Comparison of ENCODE assay signal across 12 cellular contexts in genomic region chr1:212367474-212368072, GRCh38. TPM values are rescaled to one million over a fixed set of nuclear protein-coding genes. Genes with fewer than 3 reads are reported as not detected.
DNase-seq lines count a peak whose midpoint lies in the region; ATAC-seq and TF ChIP-seq lines count a peak whose summit lies in the region.
"Had no signal": no experiment of that assay in that cellular context is flagged by ENCODE, and none has a peak within 500 bp of the region (broad histone marks: within the 10 kb centered on the region; RNA-seq: fewer than 3 reads in every experiment).

No MANE protein-coding gene starts in this region.

- H3K4me1 Mint-ChIP-seq in effector memory CD8-positive, alpha-beta T cell (ENCODE audit: low read depth in 2 of 2): peaks cover 0 to 2% of the 10 kb centered on the region in 2 donors
- no peaks in the 10 kb centered on the region for H3K4me1 Mint-ChIP-seq in activated CD4-positive, alpha-beta T cell treated with anti-CD3 and anti-CD28 coated beads for 36 hours

- no peak for TF ChIP-seq POLR2A in GM18505 (IDR thresholded peaks at IDR 0.05; ENCODE audit: borderline replicate concordance, extremely low read depth, insufficient read depth, insufficient read length)

- H3K4me3 Mint-ChIP-seq in effector memory CD8-positive, alpha-beta T cell: no peak overlapping the region
- H3K4me3 Mint-ChIP-seq in activated CD4-positive, alpha-beta T cell treated with anti-CD3 and anti-CD28 coated beads for 36 hours: no peak overlapping the region

- H3K27ac Mint-ChIP-seq in effector memory CD8-positive, alpha-beta T cell: peak overlapping the region; percentile 3 to 53
- H3K27ac Mint-ChIP-seq in activated CD4-positive, alpha-beta T cell treated with anti-CD3 and anti-CD28 coated beads for 36 hours: no peak overlapping the region

- H3K9me3 Mint-ChIP-seq in effector memory CD8-positive, alpha-beta T cell: no peaks in the 10 kb centered on the region
- H3K9me3 Mint-ChIP-seq in activated CD4-positive, alpha-beta T cell treated with anti-CD3 and anti-CD28 coated beads for 36 hours (ENCODE audit: low read depth): no peaks in the 10 kb centered on the region

- no peak for DNase-seq in effector memory CD8-positive, alpha-beta T cell
- no peak for DNase-seq in SIG-M5 treated with dmso at 0.1 percent for 504 hours (lab: John Stamatoyannopoulos, UW; ENCODE audit: unreplicated experiment)
- DNase-seq in activated CD4-positive, alpha-beta T cell treated with anti-CD3 and anti-CD28 coated beads for 36 hours: no peak
- DNase-seq in NCI-H187 treated with DMSO at 0.1 percent for 48 hours (lab: John Stamatoyannopoulos, UW): no peak
- DNase-seq: DMS79 had no signal

- ATAC-seq in GM18505 (IDR thresholded peaks at IDR 0.05; ENCODE audit: unreplicated experiment) (peak; percentile 27), GM21619 (IDR thresholded peaks at IDR 0.05; ENCODE audit: unreplicated experiment) (no peak)
- ATAC-seq in effector memory CD8-positive, alpha-beta T cell (replicated peaks): no peak
- no peak for ATAC-seq in activated CD4-positive, alpha-beta T cell treated with anti-CD3 and anti-CD28 coated beads for 36 hours

- TF ChIP-seq CTCF in HEK293 (tag by site-specific recombination; IDR thresholded peaks at IDR 0.05) (no peak), neutrophil (IDR thresholded peaks at IDR 0.05) (no peak)

- H3K36me3 Mint-ChIP-seq in effector memory CD8-positive, alpha-beta T cell (ENCODE audit: insufficient read depth): peaks cover 69% of the 10 kb centered on the region
- H3K36me3 Mint-ChIP-seq in activated CD4-positive, alpha-beta T cell treated with anti-CD3 and anti-CD28 coated beads for 36 hours (ENCODE audit: low read depth): peaks cover 43% of the 10 kb centered on the region

- intact Hi-C loops in activated CD4-positive, alpha-beta T cell treated with anti-CD3 and anti-CD28 coated beads for 36 hours (cut with DNase I, micrococcal nuclease): loop anchor here (1.0 to 10.0 kb wide), 11 partner anchors 81 to 687 kb away; partner anchors contain the start of genes DTL (in 1 of the 2) and INTS7 (in 1 of the 2)

- POLR2A ChIA-PET in HEK293 (lab: Yijun Ruan, JAX): interaction anchor here (0.5 kb wide), 1 partner anchor 304 kb away, joined by 7 read pairs; no protein-coding TSS in a partner anchor
- POLR2A ChIA-PET in activated CD4-positive, alpha-beta T cell treated with anti-CD3 and anti-CD28 coated beads for 36 hours (lab: Charles Lee): no interaction called here

- CTCF ChIA-PET in HEK293 (lab: Yijun Ruan, JAX): interaction anchor here (0.6 to 5.0 kb wide), 18 partner anchors 9 to 685 kb away, joined by 3 to 64 read pairs (median 4); no protein-coding TSS in a partner anchor
- CTCF ChIA-PET in activated CD4-positive, alpha-beta T cell treated with anti-CD3 and anti-CD28 coated beads for 36 hours (lab: Charles Lee): interaction anchor here (0.7 to 4.9 kb wide), 23 partner anchors 9 to 687 kb away, joined by 3 to 64 read pairs (median 4); no protein-coding TSS in a partner anchor

- no peaks in the 10 kb centered on the region for H3K27me3 Mint-ChIP-seq in effector memory CD8-positive, alpha-beta T cell
- H3K27me3 Mint-ChIP-seq in activated CD4-positive, alpha-beta T cell treated with anti-CD3 and anti-CD28 coated beads for 36 hours: no peaks in the 10 kb centered on the region

- H3K27me3 ChIP-seq in neutrophil: no peaks in the 10 kb centered on the region
- H3K27me3 ChIP-seq: ascending aorta, dorsolateral prefrontal cortex had no signal

- H3K4me3 ChIP-seq in HEK293 (ENCODE audit: low read depth, low read length) (no peak overlapping the region), neutrophil (ENCODE audit: low read depth in 1 of 2, low read length in 1 of 2) (no peak overlapping the region)
- H3K4me3 ChIP-seq: ascending aorta, dorsolateral prefrontal cortex had no signal

- H3K27ac ChIP-seq in HEK293 (ENCODE audit: extremely low read depth, low read depth, low read length): no peak overlapping the region
- peak overlapping the region; percentile 47 for H3K27ac ChIP-seq in neutrophil
- H3K27ac ChIP-seq: KMS-11 had no signal

- H3K4me1 ChIP-seq in HEK293 (ENCODE audit: control insufficient read depth, insufficient read depth, low read length) (no peaks in the 10 kb centered on the region), neutrophil (ENCODE audit: control insufficient read depth in 1 of 2, insufficient read depth in 1 of 2, low read depth in 1 of 2, low read length in 1 of 2) (no peaks in the 10 kb centered on the region)
- H3K4me1 ChIP-seq: ascending aorta had no signal

- peaks cover 16 to 29% of the 10 kb centered on the region in 2 experiments; a peak in 2 of 3 replicates for H3K36me3 ChIP-seq in HEK293 (ENCODE audit: control insufficient read depth in 2 of 2, insufficient read depth in 1 of 2, low read length in 2 of 2)
- peaks cover 48% of the 10 kb centered on the region for H3K36me3 ChIP-seq in neutrophil

- H3K9me3 ChIP-seq in HEK293 (ENCODE audit: control insufficient read depth, insufficient read depth, low read depth, low read length): no peaks in the 10 kb centered on the region
- no peaks in the 10 kb centered on the region for H3K9me3 ChIP-seq in neutrophil

TF ChIP-seq in HEK293, 187 proteins besides CTCF, POLR2A, EP300 and RAD21:
- no peak for TF ChIP-seq ZNF549 (tag by site-specific recombination; IDR thresholded peaks at IDR 0.05)
- TF ChIP-seq WT1 (tag by site-specific recombination; IDR thresholded peaks at IDR 0.05): peak; percentile 29; the same call in 1 of the 2 replicates

RNA-seq across cellular contexts. Expression of gene PACC1, which starts 47.1 kb away (rescaled TPM):
- 10 to 100 TPM in 1 of 2 experiments, 1 to 10 TPM in 1; 9.2 to 13.8 TPM for total RNA-seq in activated CD4-positive, alpha-beta T cell treated with anti-CD3 and anti-CD28 coated beads for 36 hours
